ENCODE assay signal across 8 cellular contexts in the genomic region with DNA sequence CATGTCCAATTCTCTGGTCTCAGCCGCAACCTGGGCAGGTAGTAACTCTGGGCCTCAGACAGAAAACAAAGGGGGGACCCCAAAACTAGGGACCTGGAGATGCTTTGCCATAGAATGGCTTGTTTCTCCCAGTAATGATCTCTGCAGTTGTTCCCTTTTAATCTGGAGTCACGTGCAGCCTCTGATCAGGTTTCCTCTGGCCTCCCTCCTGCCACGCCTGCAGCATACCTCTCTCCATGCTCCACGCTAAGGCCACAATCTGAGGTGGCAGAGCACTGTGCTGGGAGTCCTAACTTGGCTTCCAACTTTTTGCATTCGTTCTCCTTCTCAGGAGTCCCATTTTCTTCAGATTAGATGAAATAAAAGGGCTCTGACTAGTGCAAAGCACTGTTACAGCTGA. TPM values are rescaled to one million over a fixed set of nuclear protein-coding genes. Genes with fewer than 3 reads are reported as not detected.
A peak's percentile ranks its signal among the peaks of the same experiment; 100 is the strongest.
DNase-seq lines count a peak whose midpoint lies in the region; ATAC-seq, FAIRE-seq and TF ChIP-seq lines count a peak whose summit lies in the region.

No MANE protein-coding gene starts in this region.

- H3K4me1 ChIP-seq in CD8-positive, alpha-beta memory T cell (ENCODE audit: insufficient read depth, low read length) = peaks cover 22% of the 10 kb centered on the region
- H3K4me1 ChIP-seq in MM.1S (ENCODE audit: low read length) = peaks cover 15% of the 10 kb centered on the region
- H3K4me1 ChIP-seq in HepG2 (ENCODE audit: insufficient read depth, low read length) = peaks cover 52% of the 10 kb centered on the region
- H3K4me1 ChIP-seq in tibial nerve = peaks cover 0 to 35% (median 21%) of the 10 kb centered on the region in 4 donors

- H3F3A ChIP-seq in MM.1S (ENCODE audit: insufficient read depth, low read length) = peaks cover 66% of the 10 kb centered on the region

- TF ChIP-seq RAD21 in HepG2 (CRISPR knock-in tag; IDR thresholded peaks at IDR 0.05) = no peak

- no peak for TF ChIP-seq CTCF in MM.1S (IDR thresholded peaks at IDR 0.05; ENCODE audit: low read length)
- no peak for TF ChIP-seq CTCF in brain (conservative IDR thresholded peaks at IDR 0.05)
- TF ChIP-seq CTCF in HepG2 (CRISPR knock-in tag; IDR thresholded peaks at IDR 0.05) = no peak
- TF ChIP-seq CTCF in tibial nerve (IDR thresholded peaks at IDR 0.05) = no peak

- H3K27ac ChIP-seq in CD8-positive, alpha-beta memory T cell (ENCODE audit: low read depth, low read length) = peak overlapping the region; percentile 66
- peak overlapping the region; percentile 94; the same call in 1 of the 2 replicates for H3K27ac ChIP-seq in MM.1S (ENCODE audit: low read length)
- H3K27ac ChIP-seq in HepG2 (ENCODE audit: extremely low read length, insufficient read depth, low read length) = peak overlapping the region; percentile 80
- peak overlapping the region in 3 of 4 donors; percentile 73 to 88 (median 85) for H3K27ac ChIP-seq in tibial nerve

- peaks cover 62% of the 10 kb centered on the region for H4K20me1 ChIP-seq in MM.1S (ENCODE audit: insufficient read depth, low read length)
- H4K20me1 ChIP-seq in HepG2 (ENCODE audit: insufficient read depth, low read length) = peaks cover 44% of the 10 kb centered on the region

- DNase-seq in CD8-positive, alpha-beta memory T cell = no peak
- DNase-seq in MM.1S = no peak
- peak; percentile 18 for DNase-seq in HepG2 (ENCODE audit: low spot score)
- no peak for DNase-seq in tibial nerve (ENCODE audit: low spot score in 2 of 2)
- DNase-seq in NOMO-1 treated with DMSO at 0.1 percent for 48 hours (lab: John Stamatoyannopoulos, UW; ENCODE audit: unreplicated experiment) = no peak

- no peak for TF ChIP-seq EP300 in HepG2 (IDR thresholded peaks at IDR 0.05; ENCODE audit: low read depth in 2 of 2, low read length in 2 of 2)
- TF ChIP-seq EP300 in HepG2 (CRISPR knock-in tag; IDR thresholded peaks at IDR 0.05; ENCODE audit: borderline replicate concordance) = no peak
- TF ChIP-seq EP300 in tibial nerve (IDR thresholded peaks at IDR 0.05) = no peak

- no peaks in the 10 kb centered on the region for H3K9me3 Mint-ChIP-seq in CD8-positive, alpha-beta memory T cell
- H3K9me3 Mint-ChIP-seq in brain = no peaks in the 10 kb centered on the region

- peaks cover 33 to 45% (median 39%) of the 10 kb centered on the region in 3 donors for H3K4me1 Mint-ChIP-seq in CD8-positive, alpha-beta memory T cell
- H3K4me1 Mint-ChIP-seq in brain = peaks cover 43% of the 10 kb centered on the region

- no peaks in the 10 kb centered on the region for H3K9me2 ChIP-seq in MM.1S (replicated peaks; ENCODE audit: insufficient read depth, low read length)

- peak overlapping the region; percentile 80 to 99 (median 94) for H3K27ac Mint-ChIP-seq in CD8-positive, alpha-beta memory T cell
- H3K27ac Mint-ChIP-seq in brain = peak overlapping the region; percentile 70 to 95 (median 91)

- POLR2A ChIA-PET in CD8-positive, alpha-beta memory T cell (lab: Charles Lee) = interaction anchor here (1.2 kb wide), 1 partner anchor 164 kb away, joined by 3 read pairs; a partner anchor contains a TSS
- POLR2A ChIA-PET in HepG2 (lab: Yijun Ruan, JAX) = interaction anchor here (1.0 kb wide), 1 partner anchor 8 kb away, joined by 3 read pairs; no protein-coding TSS in a partner anchor

- H3K79me2 ChIP-seq in MM.1S (ENCODE audit: low read length) (peaks cover 78% of the 10 kb centered on the region), HepG2 (ENCODE audit: insufficient read depth, low read length) (peaks cover 57% of the 10 kb centered on the region)

- peak overlapping the region; percentile 49 for H3K4me3 ChIP-seq in CD8-positive, alpha-beta memory T cell (ENCODE audit: low read length)
- H3K4me3 ChIP-seq in MM.1S (ENCODE audit: low read length) = peak overlapping the region; percentile 96
- H3K4me3 ChIP-seq in HepG2 (replicated peaks in 1 of 3; ENCODE audit: insufficient read depth in 1 of 3, low read depth in 2 of 3, low read length in 3 of 3) = peak overlapping the region; percentile 86 to 99 (median 95)
- H3K4me3 ChIP-seq in tibial nerve = peak overlapping the region; percentile 55 to 84 (median 80)

- no peaks in the 10 kb centered on the region for H3K27me3 ChIP-seq in CD8-positive, alpha-beta memory T cell (ENCODE audit: insufficient read depth, low read length, poor library complexity, severe bottlenecking)
- H3K27me3 ChIP-seq in MM.1S (replicated peaks; ENCODE audit: insufficient read depth, low read length) (no peaks in the 10 kb centered on the region), HepG2 (ENCODE audit: control insufficient read depth in 1 of 2, insufficient read depth in 2 of 2, low read length in 2 of 2) (no peaks in the 10 kb centered on the region; a peak in 1 of 5 replicates), tibial nerve (no peaks in the 10 kb centered on the region)

- 17% methylated on average over 3 of the region's 5 CpGs for WGBS in HepG2 (ENCODE audit: low lambda C conversion rate)
- 37 to 42% methylated on average over 4 to 5 of the region's 5 CpGs for WGBS in tibial nerve, 2 donors

- H3K4me2 ChIP-seq in MM.1S (ENCODE audit: low read depth, low read length) (peak overlapping the region; percentile 91), HepG2 (ENCODE audit: low read depth, low read length) (peak overlapping the region; percentile 98)

- H3K36me3 ChIP-seq in CD8-positive, alpha-beta memory T cell (ENCODE audit: insufficient read depth, low read length) = peaks cover 20% of the 10 kb centered on the region
- H3K36me3 ChIP-seq in MM.1S (replicated peaks; ENCODE audit: insufficient read depth, low read length) (peaks cover 50% of the 10 kb centered on the region), HepG2 (replicated peaks in 1 of 2; ENCODE audit: control insufficient read depth in 1 of 2, insufficient read depth in 2 of 2, low read length in 2 of 2) (peaks cover 14 to 42% of the 10 kb centered on the region in 2 experiments), tibial nerve (peaks cover 2 to 46% (median 15%) of the 10 kb centered on the region in 3 donors)

- intact Hi-C loops in HepG2 (cut with micrococcal nuclease; ENCODE audit: unreplicated experiment) = loop anchor here (5.0 kb wide), 1 partner anchor 712 kb away; no protein-coding TSS in a partner anchor

- ATAC-seq in HepG2 (peak; percentile 33), GM18867 (IDR thresholded peaks at IDR 0.05; ENCODE audit: unreplicated experiment) (no peak), HG02763 (IDR thresholded peaks at IDR 0.05; ENCODE audit: unreplicated experiment) (no peak)

- no TSS peak for BruUV-seq in HepG2 (replicated peaks; lab: Mats Ljungman, UMichigan)

- H3K9me3 ChIP-seq in CD8-positive, alpha-beta memory T cell (ENCODE audit: low read length) = no peaks in the 10 kb centered on the region
- no peaks in the 10 kb centered on the region for H3K9me3 ChIP-seq in MM.1S (replicated peaks; ENCODE audit: insufficient read depth, low read length)
- no peaks in the 10 kb centered on the region for H3K9me3 ChIP-seq in HepG2 (ENCODE audit: low read length)
- no peaks in the 10 kb centered on the region for H3K9me3 ChIP-seq in tibial nerve

- no peak for FAIRE-seq in HepG2 (lab: Jason Lieb, UNC)

- CTCF ChIA-PET in CD8-positive, alpha-beta memory T cell (lab: Charles Lee) = interaction anchor here (0.7 to 1.5 kb wide), 3 partner anchors 10 to 145 kb away, joined by 3 read pairs; no protein-coding TSS in a partner anchor
- CTCF ChIA-PET in HepG2 (lab: Yijun Ruan, JAX; ENCODE audit: low intra/inter-chr PET ratio, low total read pairs) = no interaction called here

- H3K4me3 Mint-ChIP-seq in CD8-positive, alpha-beta memory T cell = peak overlapping the region; percentile 89 to 96 (median 92)
- peak overlapping the region; percentile 92 to 95 (median 94) for H3K4me3 Mint-ChIP-seq in brain

- peaks cover 0 to 57% (median 18%) of the 10 kb centered on the region in 3 donors for H3K36me3 Mint-ChIP-seq in CD8-positive, alpha-beta memory T cell
- H3K36me3 Mint-ChIP-seq in brain = peaks cover 53% of the 10 kb centered on the region

- in situ Hi-C loops in HepG2 (cut with HindIII; ENCODE audit: extremely low pct_ligation_motif_present, low pct_unique_long_range_greater_than_20kb) = no loop called here

- no peak overlapping the region for H2AFZ ChIP-seq in MM.1S (ENCODE audit: low read length)
- no peak overlapping the region for H2AFZ ChIP-seq in HepG2 (ENCODE audit: low read length)

- H3K9ac ChIP-seq in MM.1S (ENCODE audit: low read length) = peak overlapping the region; percentile 94
- peak overlapping the region; percentile 95 for H3K9ac ChIP-seq in HepG2 (ENCODE audit: insufficient read depth, low read depth, low read length)

- no peaks in the 10 kb centered on the region for H3K27me3 Mint-ChIP-seq in CD8-positive, alpha-beta memory T cell
- peaks cover 4% of the 10 kb centered on the region for H3K27me3 Mint-ChIP-seq in brain

- no peak for TF ChIP-seq POLR2A in HepG2 (IDR thresholded peaks at IDR 0.05; ENCODE audit: insufficient read depth in 1 of 2, low read depth in 2 of 2, low read length in 2 of 2)
- no peak for TF ChIP-seq POLR2A in tibial nerve (IDR thresholded peaks at IDR 0.05)

RNA-seq across cellular contexts. Expression of a gene that starts 1.9 kb away (rescaled TPM):
- total RNA-seq in CD8-positive, alpha-beta memory T cell = 100 to 1,000 TPM; 429 to 437 TPM
- 21.8 TPM for polyA plus RNA-seq in CD8-positive, alpha-beta memory T cell
- polyA plus RNA-seq in brain (ENCODE audit: insufficient read depth, low read depth, low replicate concordance) = 71.3 TPM
- 111 and 117 TPM in 2 replicates for total RNA-seq in HepG2 (2016; rRNA removed; fragmentation: Illumina TruSeq; extraction: Trizol)
- 101 TPM in 2 replicates for total RNA-seq in HepG2 (2016; cell fraction: cytosol; rRNA removed; fragmentation: Illumina TruSeq; extraction: Trizol; ENCODE audit: low read depth)
- 102 and 113 TPM in 2 replicates for total RNA-seq in HepG2 (2016; cell fraction: insoluble cytoplasmic fraction; rRNA removed; fragmentation: Illumina TruSeq; extraction: Trizol)
- 155 and 172 TPM in 2 replicates for total RNA-seq in HepG2 (2016; cell fraction: membrane; rRNA removed; fragmentation: Illumina TruSeq; extraction: Trizol)
- total RNA-seq in HepG2 (2016; cell fraction: nucleus; rRNA removed; fragmentation: Illumina TruSeq; extraction: Trizol) = 154 and 190 TPM in 2 replicates
- polyA plus RNA-seq in HepG2 (2011; rRNA removed) = 74.9 and 85.0 TPM in 2 replicates
- 38.5 and 48.3 TPM in 2 replicates for polyA plus RNA-seq in HepG2 (2011; cell fraction: cytosol; rRNA removed)
- polyA plus RNA-seq in HepG2 (2011; cell fraction: nucleus; rRNA removed) = 295 and 298 TPM in 2 replicates
- 127 and 129 TPM in 2 replicates for polyA plus RNA-seq in HepG2 (2012)
- 94.4 and 97.7 TPM in 2 replicates for polyA plus RNA-seq in HepG2 (2016; cell fraction: cytosol; fragmentation: Illumina TruSeq; extraction: Trizol; ENCODE audit: low read depth)
- polyA plus RNA-seq in HepG2 (2016; cell fraction: insoluble cytoplasmic fraction; fragmentation: Illumina TruSeq; extraction: Trizol; ENCODE audit: low read depth) = 152 and 164 TPM in 2 replicates
- polyA plus RNA-seq in HepG2 (2016; cell fraction: membrane; fragmentation: Illumina TruSeq; extraction: Trizol; ENCODE audit: low read depth) = 159 and 192 TPM in 2 replicates
- 441 and 444 TPM in 2 replicates for polyA plus RNA-seq in HepG2 (2016; cell fraction: nucleus; fragmentation: Illumina TruSeq; extraction: Trizol; ENCODE audit: insufficient read depth, low read depth)
- 173 and 261 TPM in 2 replicates for polyA minus RNA-seq in HepG2 (2011; rRNA and poly(A)+ RNA removed; ENCODE audit: low replicate concordance)
- 69.5 and 79.1 TPM in 2 replicates for polyA minus RNA-seq in HepG2 (2011; cell fraction: cytosol; rRNA and poly(A)+ RNA removed)
- polyA minus RNA-seq in HepG2 (2011; cell fraction: nucleus; rRNA and poly(A)+ RNA removed) = 148 and 157 TPM in 2 replicates
- total RNA-seq in tibial nerve = 100 to 1,000 TPM; 121 to 178 (median 135) TPM
